32 cellular contexts compared by ENCODE assay signal in genomic region chr18:5661179-5661578, GRCh38.
"Had no signal": no experiment of that assay in that cellular context is flagged by ENCODE, and none has a peak within 500 bp of the region (broad histone marks: within the 10 kb centered on the region; RNA-seq: fewer than 3 reads in every experiment).

No MANE protein-coding gene starts in this region.

- H3K4me3 Mint-ChIP-seq: activated CD4-positive, alpha-beta memory T cell treated with anti-CD3 and anti-CD28 coated beads for 36 hours; activated CD4-positive, alpha-beta T cell treated with anti-CD3 and anti-CD28 coated beads for 36 hours; activated CD4-positive, alpha-beta T cell treated with anti-CD3 and anti-CD28 coated beads, Interleukin-2, amount 10 ng/mL, durations not matched to agents 24 days and 14 days; activated CD8-positive, alpha-beta memory T cell treated with anti-CD3 and anti-CD28 coated beads, Interleukin-2, amount 10 ng/mL, durations not matched to agents 7 days and 5 days; activated CD8-positive, alpha-beta T cell treated with anti-CD3 and anti-CD28 coated beads, Interleukin-2, amount 10 ng/mL, durations not matched to agents 7 days and 5 days; activated naive CD4-positive, alpha-beta T cell treated with anti-CD3 and anti-CD28 coated beads for 36 hours; activated naive CD4-positive, alpha-beta T cell treated with anti-CD3 and anti-CD28 coated beads, Interleukin-2, amount 50 U/mL, for 24 hours; activated naive CD8-positive, alpha-beta T cell treated with anti-CD3 and anti-CD28 coated beads for 36 hours; activated naive CD8-positive, alpha-beta T cell treated with anti-CD3 and anti-CD28 coated beads, Interleukin-2, amount 50 U/mL, for 24 hours; activated T-helper 1 cell treated with anti-CD3 and anti-CD28 coated beads, Interleukin-12 subunit alpha, Interleukin-12 subunit beta, Interleukin-2, Interleukin-4 antibody, amounts not matched to agents 30 ng/mL and 10 ng/mL and 1 ng/mL, durations not matched to agents 14 hours and 24 hours and 36 hours; dendritic cell treated with granulocyte-macrophage colony-stimulating factor and Interleukin-4, amounts not matched to agents 40 ng/mL and 50 ng/mL, for 4 days; endodermal cell had no signal

- H3K36me3 Mint-ChIP-seq: activated CD4-positive, alpha-beta memory T cell treated with anti-CD3 and anti-CD28 coated beads for 36 hours; activated CD8-positive, alpha-beta memory T cell treated with anti-CD3 and anti-CD28 coated beads, Interleukin-2, amount 10 ng/mL, durations not matched to agents 7 days and 5 days; activated naive CD4-positive, alpha-beta T cell treated with anti-CD3 and anti-CD28 coated beads, Interleukin-2, amount 50 U/mL, for 24 hours; activated naive CD8-positive, alpha-beta T cell treated with anti-CD3 and anti-CD28 coated beads for 36 hours had no signal

- H3K27ac ChIP-seq: adrenal gland, brain microvascular endothelial cell, colonic mucosa, dorsolateral prefrontal cortex had no signal

- H3K27me3 ChIP-seq: adrenal gland, brain microvascular endothelial cell, colonic mucosa had no signal

- H3K36me3 ChIP-seq: adrenal gland, brain microvascular endothelial cell, colonic mucosa had no signal

- FAIRE-seq: bronchial epithelial cell, frontal cortex had no signal

- H3K4me1 Mint-ChIP-seq: activated CD4-positive, alpha-beta T cell treated with anti-CD3 and anti-CD28 coated beads for 36 hours; activated CD4-positive, alpha-beta T cell treated with anti-CD3 and anti-CD28 coated beads, Interleukin-2, amount 10 ng/mL, durations not matched to agents 24 days and 14 days; activated CD8-positive, alpha-beta memory T cell treated with anti-CD3 and anti-CD28 coated beads, Interleukin-2, amount 10 ng/mL, durations not matched to agents 7 days and 5 days; activated naive CD4-positive, alpha-beta T cell treated with anti-CD3 and anti-CD28 coated beads, Interleukin-2, amount 50 U/mL, for 24 hours; activated naive CD8-positive, alpha-beta T cell treated with anti-CD3 and anti-CD28 coated beads for 36 hours; activated naive CD8-positive, alpha-beta T cell treated with anti-CD3 and anti-CD28 coated beads, Interleukin-2, amount 50 U/mL, for 24 hours; endodermal cell had no signal

- H3K27me3 Mint-ChIP-seq: activated CD4-positive, alpha-beta memory T cell treated with anti-CD3 and anti-CD28 coated beads for 36 hours; activated CD4-positive, alpha-beta T cell treated with anti-CD3 and anti-CD28 coated beads, Interleukin-2, amount 10 ng/mL, durations not matched to agents 24 days and 14 days; activated CD8-positive, alpha-beta memory T cell treated with anti-CD3 and anti-CD28 coated beads, Interleukin-2, amount 10 ng/mL, durations not matched to agents 7 days and 5 days; dendritic cell treated with granulocyte-macrophage colony-stimulating factor and Interleukin-4, amounts not matched to agents 40 ng/mL and 50 ng/mL, for 4 days had no signal

- H3K4me1 ChIP-seq: adrenal gland, colonic mucosa had no signal

- H3K9me3 Mint-ChIP-seq: activated CD4-positive, alpha-beta memory T cell treated with anti-CD3 and anti-CD28 coated beads for 36 hours; activated CD4-positive, alpha-beta T cell treated with anti-CD3 and anti-CD28 coated beads, Interleukin-2, amount 10 ng/mL, durations not matched to agents 24 days and 14 days; activated naive CD4-positive, alpha-beta T cell treated with anti-CD3 and anti-CD28 coated beads for 36 hours; activated naive CD8-positive, alpha-beta T cell treated with anti-CD3 and anti-CD28 coated beads for 36 hours; activated naive CD8-positive, alpha-beta T cell treated with anti-CD3 and anti-CD28 coated beads, Interleukin-2, amount 50 U/mL, for 24 hours; activated T-helper 1 cell treated with anti-CD3 and anti-CD28 coated beads, Interleukin-12 subunit alpha, Interleukin-12 subunit beta, Interleukin-2, Interleukin-4 antibody, amounts not matched to agents 30 ng/mL and 10 ng/mL and 1 ng/mL, durations not matched to agents 14 hours and 24 hours and 36 hours; activated T-helper 2 cell treated with anti-CD3 and anti-CD28 coated beads, Interferon-gamma antibody, Interleukin-2, Interleukin-4, amounts not matched to agents 10 μg/mL and 5 μg/mL and 100 μg/mL, durations not matched to agents 14 hours and 24 hours and 36 hours; dendritic cell treated with granulocyte-macrophage colony-stimulating factor and Interleukin-4, amounts not matched to agents 40 ng/mL and 50 ng/mL, for 4 days; endodermal cell had no signal

- H3K9me3 ChIP-seq: adrenal gland, colonic mucosa had no signal

- H3K27ac Mint-ChIP-seq: activated CD4-positive, alpha-beta memory T cell treated with anti-CD3 and anti-CD28 coated beads for 36 hours; activated CD4-positive, alpha-beta T cell treated with anti-CD3 and anti-CD28 coated beads for 36 hours; activated CD4-positive, alpha-beta T cell treated with anti-CD3 and anti-CD28 coated beads, Interleukin-2, amount 10 ng/mL, durations not matched to agents 24 days and 14 days; activated CD8-positive, alpha-beta memory T cell treated with anti-CD3 and anti-CD28 coated beads, Interleukin-2, amount 10 ng/mL, durations not matched to agents 7 days and 5 days; activated CD8-positive, alpha-beta T cell treated with anti-CD3 and anti-CD28 coated beads, Interleukin-2, amount 10 ng/mL, durations not matched to agents 7 days and 5 days; activated naive CD4-positive, alpha-beta T cell treated with anti-CD3 and anti-CD28 coated beads for 36 hours; activated naive CD4-positive, alpha-beta T cell treated with anti-CD3 and anti-CD28 coated beads, Interleukin-2, amount 50 U/mL, for 24 hours; activated naive CD8-positive, alpha-beta T cell treated with anti-CD3 and anti-CD28 coated beads for 36 hours; activated naive CD8-positive, alpha-beta T cell treated with anti-CD3 and anti-CD28 coated beads, Interleukin-2, amount 50 U/mL, for 24 hours; activated T-helper 1 cell treated with anti-CD3 and anti-CD28 coated beads, Interleukin-12 subunit alpha, Interleukin-12 subunit beta, Interleukin-2, Interleukin-4 antibody, amounts not matched to agents 30 ng/mL and 10 ng/mL and 1 ng/mL, durations not matched to agents 14 hours and 24 hours and 36 hours; activated T-helper 2 cell treated with anti-CD3 and anti-CD28 coated beads, Interferon-gamma antibody, Interleukin-2, Interleukin-4, amounts not matched to agents 10 μg/mL and 5 μg/mL and 100 μg/mL, durations not matched to agents 14 hours and 24 hours and 36 hours; dendritic cell treated with granulocyte-macrophage colony-stimulating factor and Interleukin-4, amounts not matched to agents 40 ng/mL and 50 ng/mL, for 4 days; endodermal cell had no signal

- H3K4me3 ChIP-seq: adrenal gland, colonic mucosa, dorsolateral prefrontal cortex had no signal

- DNase-seq: activated CD4-positive, alpha-beta memory T cell treated with anti-CD3 and anti-CD28 coated beads for 36 hours; activated CD4-positive, alpha-beta T cell treated with anti-CD3 and anti-CD28 coated beads for 36 hours; activated CD4-positive, alpha-beta T cell treated with anti-CD3 and anti-CD28 coated beads, Interleukin-2, amount 10 ng/mL, durations not matched to agents 24 days and 14 days; activated CD4-positive, CD25-positive, alpha-beta regulatory T cell; activated CD4-positive, CD25-positive, alpha-beta regulatory T cell treated with anti-CD3 and anti-CD28 coated beads, Interleukin-2, amount 50 U/mL, for 72 hours; activated CD8-positive, alpha-beta memory T cell treated with anti-CD3 and anti-CD28 coated beads, Interleukin-2, amount 10 ng/mL, durations not matched to agents 7 days and 5 days; activated CD8-positive, alpha-beta memory T cell treated with anti-CD3 and anti-CD28 coated beads, Interleukin-2, amount 50 U/mL, for 4 hours; activated CD8-positive, alpha-beta T cell treated with anti-CD3 and anti-CD28 coated beads, Interleukin-2, amount 10 ng/mL, durations not matched to agents 7 days and 5 days; activated effector memory CD4-positive, alpha-beta T cell treated with anti-CD3 and anti-CD28 coated beads, Interleukin-2, amount 50 U/mL, for 16 hours; activated naive CD4-positive, alpha-beta T cell treated with anti-CD3 and anti-CD28 coated beads for 36 hours; activated naive CD8-positive, alpha-beta T cell treated with anti-CD3 and anti-CD28 coated beads for 36 hours; activated naive CD8-positive, alpha-beta T cell treated with anti-CD3 and anti-CD28 coated beads, Interleukin-2, amount 50 U/mL, for 24 hours; activated T-cell treated with anti-CD3 and anti-CD28 coated beads, Interleukin-2, amount 50 U/mL, for 1 hour; activated T-cell treated with anti-CD3 and anti-CD28 coated beads, Interleukin-2, amount 50 U/mL, for 48 hours; adrenal gland; amygdala; aorta; brain microvascular endothelial cell; caudate nucleus; colonic mucosa; dorsolateral prefrontal cortex; effector memory CD4-positive, alpha-beta T cell; endodermal cell; foreskin fibroblast; glutamatergic neuron; T-helper 2 cell had no signal
